In the genomic region with DNA sequence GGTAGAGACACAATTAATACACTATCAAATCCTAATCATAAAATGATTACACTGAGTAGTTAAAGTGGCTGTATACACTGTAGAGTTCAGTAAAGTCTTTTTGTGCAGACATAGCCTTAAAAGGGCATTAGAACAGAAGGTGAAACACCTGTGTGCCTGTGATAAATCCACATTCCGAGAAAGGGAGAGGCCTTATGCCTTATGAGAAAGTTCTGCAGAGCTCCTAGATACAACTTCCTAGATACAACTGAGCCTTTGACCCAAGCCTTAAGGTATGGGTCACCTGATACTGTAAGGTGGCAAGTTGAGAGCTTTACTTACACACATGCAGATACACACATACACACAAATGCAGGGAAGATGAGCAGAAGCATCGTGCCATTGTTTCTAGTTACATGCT, we compare ENCODE assay signal across 2 cellular contexts.
A peak's percentile ranks its signal among the peaks of the same experiment; 100 is the strongest.
TF ChIP-seq lines count a peak whose summit lies in the region.

No MANE protein-coding gene starts in this region.

TF ChIP-seq in K562, 482 proteins besides CTCF, POLR2A, EP300 and RAD21:
- TF ChIP-seq CBFA2T3 (IDR thresholded peaks at IDR 0.05): peak; percentile 9; the same call in 1 of the 2 replicates
- no peak for TF ChIP-seq KHSRP (IDR thresholded peaks at IDR 0.05)
- no peak for TF ChIP-seq BCL6 (CRISPR knock-in tag; IDR thresholded peaks at IDR 0.05)
- TF ChIP-seq SRF (CRISPR knock-in tag; IDR thresholded peaks at IDR 0.05): peak in 1 of 2 experiments; percentile 85; a peak in 1 of 4 replicates
- TF ChIP-seq, protein P1, sequence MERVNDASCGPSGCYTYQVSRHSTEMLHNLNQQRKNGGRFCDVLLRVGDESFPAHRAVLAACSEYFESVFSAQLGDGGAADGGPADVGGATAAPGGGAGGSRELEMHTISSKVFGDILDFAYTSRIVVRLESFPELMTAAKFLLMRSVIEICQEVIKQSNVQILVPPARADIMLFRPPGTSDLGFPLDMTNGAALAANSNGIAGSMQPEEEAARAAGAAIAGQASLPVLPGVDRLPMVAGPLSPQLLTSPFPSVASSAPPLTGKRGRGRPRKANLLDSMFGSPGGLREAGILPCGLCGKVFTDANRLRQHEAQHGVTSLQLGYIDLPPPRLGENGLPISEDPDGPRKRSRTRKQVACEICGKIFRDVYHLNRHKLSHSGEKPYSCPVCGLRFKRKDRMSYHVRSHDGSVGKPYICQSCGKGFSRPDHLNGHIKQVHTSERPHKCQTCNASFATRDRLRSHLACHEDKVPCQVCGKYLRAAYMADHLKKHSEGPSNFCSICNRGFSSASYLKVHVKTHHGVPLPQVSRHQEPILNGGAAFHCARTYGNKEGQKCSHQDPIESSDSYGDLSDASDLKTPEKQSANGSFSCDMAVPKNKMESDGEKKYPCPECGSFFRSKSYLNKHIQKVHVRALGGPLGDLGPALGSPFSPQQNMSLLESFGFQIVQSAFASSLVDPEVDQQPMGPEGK (CRISPR knock-in tag; IDR thresholded peaks at IDR 0.05; ENCODE audit: borderline replicate concordance): no peak
- TF ChIP-seq, protein P2, sequence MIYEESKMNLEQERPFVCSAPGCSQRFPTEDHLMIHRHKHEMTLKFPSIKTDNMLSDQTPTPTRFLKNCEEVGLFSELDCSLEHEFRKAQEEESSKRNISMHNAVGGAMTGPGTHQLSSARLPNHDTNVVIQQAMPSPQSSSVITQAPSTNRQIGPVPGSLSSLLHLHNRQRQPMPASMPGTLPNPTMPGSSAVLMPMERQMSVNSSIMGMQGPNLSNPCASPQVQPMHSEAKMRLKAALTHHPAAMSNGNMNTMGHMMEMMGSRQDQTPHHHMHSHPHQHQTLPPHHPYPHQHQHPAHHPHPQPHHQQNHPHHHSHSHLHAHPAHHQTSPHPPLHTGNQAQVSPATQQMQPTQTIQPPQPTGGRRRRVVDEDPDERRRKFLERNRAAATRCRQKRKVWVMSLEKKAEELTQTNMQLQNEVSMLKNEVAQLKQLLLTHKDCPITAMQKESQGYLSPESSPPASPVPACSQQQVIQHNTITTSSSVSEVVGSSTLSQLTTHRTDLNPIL (CRISPR knock-in tag; IDR thresholded peaks at IDR 0.05): no peak
TF ChIP-seq in K562: peak in this region for 2.

TF ChIP-seq in HepG2, 621 proteins besides CTCF, POLR2A, EP300 and RAD21:
- TF ChIP-seq SETDB1 (CRISPR knock-in tag; IDR thresholded peaks at IDR 0.05; ENCODE audit: borderline replicate concordance) (no peak), POLR2G (IDR thresholded peaks at IDR 0.05; ENCODE audit: low read depth, low read length) (no peak), ZNF792 (CRISPR knock-in tag; IDR thresholded peaks at IDR 0.05) (no peak), ZNF251 (CRISPR knock-in tag; IDR thresholded peaks at IDR 0.05) (no peak), ZNF772 (CRISPR knock-in tag; IDR thresholded peaks at IDR 0.05) (no peak), SP2 (CRISPR knock-in tag; IDR thresholded peaks at IDR 0.05) (no peak), RBAK (CRISPR knock-in tag; IDR thresholded peaks at IDR 0.05) (no peak), NFKB2 (CRISPR knock-in tag; IDR thresholded peaks at IDR 0.05; ENCODE audit: borderline replicate concordance) (no peak), SAP130 (CRISPR knock-in tag; IDR thresholded peaks at IDR 0.05; ENCODE audit: low read depth) (no peak), ZNF383 (CRISPR knock-in tag; IDR thresholded peaks at IDR 0.05; ENCODE audit: borderline replicate concordance) (no peak), NFRKB (IDR thresholded peaks at IDR 0.05) (no peak), ZNF598 (CRISPR knock-in tag; IDR thresholded peaks at IDR 0.05; ENCODE audit: borderline replicate concordance) (no peak), ZIK1 (CRISPR knock-in tag; IDR thresholded peaks at IDR 0.05; ENCODE audit: borderline replicate concordance, low read depth) (no peak), BCL6 (CRISPR knock-in tag; IDR thresholded peaks at IDR 0.05) (no peak), MTF2 (CRISPR knock-in tag; IDR thresholded peaks at IDR 0.05; ENCODE audit: borderline replicate concordance) (no peak)
- TF ChIP-seq, protein P3, sequence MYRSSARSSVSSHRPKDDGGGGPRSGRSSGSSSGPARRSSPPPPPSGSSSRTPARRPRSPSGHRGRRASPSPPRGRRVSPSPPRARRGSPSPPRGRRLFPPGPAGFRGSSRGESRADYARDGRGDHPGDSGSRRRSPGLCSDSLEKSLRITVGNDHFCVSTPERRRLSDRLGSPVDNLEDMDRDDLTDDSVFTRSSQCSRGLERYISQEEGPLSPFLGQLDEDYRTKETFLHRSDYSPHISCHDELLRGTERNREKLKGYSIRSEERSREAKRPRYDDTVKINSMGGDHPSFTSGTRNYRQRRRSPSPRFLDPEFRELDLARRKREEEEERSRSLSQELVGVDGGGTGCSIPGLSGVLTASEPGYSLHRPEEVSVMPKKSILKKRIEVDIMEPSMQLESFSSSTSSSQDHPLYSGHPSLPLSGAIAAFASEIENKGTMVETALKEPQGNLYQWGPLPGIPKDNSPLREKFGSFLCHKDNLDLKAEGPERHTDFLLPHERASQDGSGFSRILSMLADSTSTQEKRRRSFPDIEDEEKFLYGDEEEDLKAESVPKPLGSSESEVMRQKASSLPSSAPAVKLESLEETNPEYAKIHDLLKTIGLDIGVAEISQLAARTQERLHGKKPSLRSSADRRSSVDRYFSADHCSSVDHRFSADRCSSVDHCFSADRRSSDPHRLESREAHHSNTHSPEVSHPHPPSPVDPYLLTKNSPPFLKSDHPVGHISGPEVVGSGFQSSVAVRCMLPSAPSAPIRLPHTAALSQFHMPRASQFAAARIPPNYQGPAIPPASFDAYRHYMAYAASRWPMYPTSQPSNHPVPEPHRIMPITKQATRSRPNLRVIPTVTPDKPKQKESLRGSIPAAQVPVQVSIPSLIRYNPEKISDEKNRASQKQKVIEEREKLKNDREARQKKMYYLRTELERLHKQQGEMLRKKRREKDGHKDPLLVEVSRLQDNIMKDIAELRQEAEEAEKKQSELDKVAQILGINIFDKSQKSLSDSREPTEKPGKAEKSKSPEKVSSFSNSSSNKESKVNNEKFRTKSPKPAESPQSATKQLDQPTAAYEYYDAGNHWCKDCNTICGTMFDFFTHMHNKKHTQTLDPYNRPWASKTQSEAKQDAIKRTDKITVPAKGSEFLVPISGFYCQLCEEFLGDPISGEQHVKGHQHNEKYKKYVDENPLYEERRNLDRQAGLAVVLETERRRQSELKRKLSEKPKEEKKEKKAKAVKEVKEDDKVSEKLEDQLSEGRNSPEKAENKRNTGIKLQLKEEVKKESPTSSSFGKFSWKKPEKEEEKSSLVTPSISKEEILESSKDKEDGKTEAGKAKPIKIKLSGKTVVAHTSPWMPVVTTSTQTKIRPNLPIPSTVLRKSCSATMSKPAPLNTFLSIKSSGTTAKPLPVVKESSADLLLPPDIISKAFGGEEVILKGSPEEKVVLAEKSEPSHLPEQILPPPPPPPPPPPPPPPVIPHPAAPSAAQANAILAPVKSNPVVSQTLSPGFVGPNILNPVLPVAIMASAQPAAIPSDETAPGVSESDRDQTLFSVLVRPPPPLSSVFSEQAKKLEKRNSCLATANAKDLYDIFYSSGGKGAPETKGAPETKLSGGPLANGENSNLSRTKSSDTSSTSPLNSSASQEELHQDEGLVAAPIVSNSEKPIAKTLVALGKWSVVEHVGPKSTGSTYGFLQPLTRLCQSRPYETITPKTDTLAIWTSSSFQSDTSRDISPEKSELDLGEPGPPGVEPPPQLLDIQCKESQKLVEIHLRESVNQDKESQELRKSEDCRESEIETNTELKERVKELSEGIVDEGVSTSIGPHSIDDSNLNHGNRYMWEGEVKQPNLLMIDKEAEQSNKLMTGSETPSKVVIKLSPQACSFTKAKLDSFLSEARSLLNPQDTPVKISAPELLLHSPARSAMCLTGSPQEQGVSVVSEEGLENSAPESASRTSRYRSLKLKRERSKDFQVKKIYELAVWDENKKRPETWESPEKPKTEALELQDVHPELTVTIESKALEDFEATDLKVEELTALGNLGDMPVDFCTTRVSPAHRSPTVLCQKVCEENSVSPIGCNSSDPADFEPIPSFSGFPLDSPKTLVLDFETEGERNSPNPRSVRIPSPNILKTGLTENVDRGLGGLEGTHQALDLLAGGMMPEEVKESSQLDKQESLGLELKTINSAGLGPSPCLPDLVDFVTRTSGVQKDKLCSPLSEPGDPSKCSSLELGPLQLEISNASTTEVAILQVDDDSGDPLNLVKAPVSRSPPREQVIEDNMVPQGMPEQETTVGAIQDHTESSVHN (CRISPR knock-in tag; IDR thresholded peaks at IDR 0.05): no peak
- TF ChIP-seq, protein P4, sequence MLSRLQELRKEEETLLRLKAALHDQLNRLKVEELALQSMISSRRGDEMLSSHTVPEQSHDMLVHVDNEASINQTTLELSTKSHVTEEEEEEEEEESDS (CRISPR knock-in tag; IDR thresholded peaks at IDR 0.05; ENCODE audit: borderline replicate concordance): no peak
- TF ChIP-seq, protein P5, sequence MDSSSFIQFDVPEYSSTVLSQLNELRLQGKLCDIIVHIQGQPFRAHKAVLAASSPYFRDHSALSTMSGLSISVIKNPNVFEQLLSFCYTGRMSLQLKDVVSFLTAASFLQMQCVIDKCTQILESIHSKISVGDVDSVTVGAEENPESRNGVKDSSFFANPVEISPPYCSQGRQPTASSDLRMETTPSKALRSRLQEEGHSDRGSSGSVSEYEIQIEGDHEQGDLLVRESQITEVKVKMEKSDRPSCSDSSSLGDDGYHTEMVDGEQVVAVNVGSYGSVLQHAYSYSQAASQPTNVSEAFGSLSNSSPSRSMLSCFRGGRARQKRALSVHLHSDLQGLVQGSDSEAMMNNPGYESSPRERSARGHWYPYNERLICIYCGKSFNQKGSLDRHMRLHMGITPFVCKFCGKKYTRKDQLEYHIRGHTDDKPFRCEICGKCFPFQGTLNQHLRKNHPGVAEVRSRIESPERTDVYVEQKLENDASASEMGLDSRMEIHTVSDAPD (CRISPR knock-in tag; IDR thresholded peaks at IDR 0.05): no peak
- TF ChIP-seq, protein P6, sequence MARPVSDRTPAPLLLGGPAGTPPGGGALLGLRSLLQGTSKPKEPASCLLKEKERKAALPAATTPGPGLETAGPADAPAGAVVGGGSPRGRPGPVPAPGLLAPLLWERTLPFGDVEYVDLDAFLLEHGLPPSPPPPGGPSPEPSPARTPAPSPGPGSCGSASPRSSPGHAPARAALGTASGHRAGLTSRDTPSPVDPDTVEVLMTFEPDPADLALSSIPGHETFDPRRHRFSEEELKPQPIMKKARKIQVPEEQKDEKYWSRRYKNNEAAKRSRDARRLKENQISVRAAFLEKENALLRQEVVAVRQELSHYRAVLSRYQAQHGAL (CRISPR knock-in tag; IDR thresholded peaks at IDR 0.05; ENCODE audit: not compliant biosample characterization): no peak
- TF ChIP-seq, protein P7, sequence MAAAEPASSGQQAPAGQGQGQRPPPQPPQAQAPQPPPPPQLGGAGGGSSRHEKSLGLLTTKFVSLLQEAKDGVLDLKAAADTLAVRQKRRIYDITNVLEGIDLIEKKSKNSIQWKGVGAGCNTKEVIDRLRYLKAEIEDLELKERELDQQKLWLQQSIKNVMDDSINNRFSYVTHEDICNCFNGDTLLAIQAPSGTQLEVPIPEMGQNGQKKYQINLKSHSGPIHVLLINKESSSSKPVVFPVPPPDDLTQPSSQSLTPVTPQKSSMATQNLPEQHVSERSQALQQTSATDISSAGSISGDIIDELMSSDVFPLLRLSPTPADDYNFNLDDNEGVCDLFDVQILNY (CRISPR knock-in tag; conservative IDR thresholded peaks at IDR 0.05): no peak
